Comparison of ENCODE assay signal across 31 cellular contexts in the genomic region with DNA sequence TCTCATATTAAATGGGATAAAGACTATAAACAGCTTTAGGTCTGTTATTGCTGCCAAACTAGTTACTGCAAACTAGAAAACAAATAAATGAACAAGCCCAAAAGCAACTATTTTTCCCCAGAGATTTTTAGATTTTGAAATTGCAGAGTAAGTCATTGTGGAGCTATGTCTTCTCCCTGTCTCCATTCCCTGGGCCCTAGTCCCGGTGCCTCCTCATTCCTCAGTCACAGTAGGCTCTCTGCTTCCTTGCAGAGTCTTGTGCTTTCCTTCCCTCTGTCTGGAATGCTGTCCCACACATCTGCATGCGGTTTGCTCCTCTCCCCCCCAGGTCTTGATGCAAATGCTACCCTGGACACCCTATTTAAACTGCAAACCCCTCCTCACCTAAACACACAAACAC. TPM values are rescaled to one million over a fixed set of nuclear protein-coding genes. Genes with fewer than 3 reads are reported as not detected.
"Had no signal": no experiment of that assay in that cellular context is flagged by ENCODE, and none has a peak within 500 bp of the region (broad histone marks: within the 10 kb centered on the region; RNA-seq: fewer than 3 reads in every experiment).

No MANE protein-coding gene starts in this region.

- H3K4me1 Mint-ChIP-seq: activated CD4-positive, alpha-beta memory T cell treated with anti-CD3 and anti-CD28 coated beads, Interleukin-2, amount 10 ng/mL, durations not matched to agents 7 days and 5 days; activated CD4-positive, alpha-beta T cell treated with anti-CD3 and anti-CD28 coated beads, Interleukin-2, amount 10 ng/mL, durations not matched to agents 7 days and 5 days; activated naive CD4-positive, alpha-beta T cell treated with anti-CD3 and anti-CD28 coated beads, Interleukin-2, amount 10 ng/mL, durations not matched to agents 7 days and 5 days; activated naive CD8-positive, alpha-beta T cell treated with anti-CD3 and anti-CD28 coated beads, Interleukin-2, amount 10 ng/mL, durations not matched to agents 7 days and 5 days; T-helper 17 cell had no signal

- H3K27ac ChIP-seq: brain microvascular endothelial cell, esophagus squamous epithelium had no signal

- H3K4me1 ChIP-seq: esophagus squamous epithelium had no signal

- DNase-seq: activated CD4-positive, alpha-beta memory T cell treated with anti-CD3 and anti-CD28 coated beads, Interleukin-2, amount 10 ng/mL, durations not matched to agents 7 days and 5 days; activated CD4-positive, alpha-beta T cell treated with anti-CD3 and anti-CD28 coated beads for 1 hour; activated CD4-positive, alpha-beta T cell treated with anti-CD3 and anti-CD28 coated beads for 4 hours; activated CD4-positive, alpha-beta T cell treated with anti-CD3 and anti-CD28 coated beads, Interleukin-2, amount 10 ng/mL, durations not matched to agents 7 days and 5 days; activated CD4-positive, alpha-beta T cell treated with anti-CD3 and anti-CD28 coated beads, Interleukin-2, amount 50 U/mL, for 4 hours; activated CD8-positive, alpha-beta memory T cell treated with anti-CD3 and anti-CD28 coated beads, Interleukin-2, amount 50 U/mL, for 48 hours; activated gamma-delta T cell; activated naive CD4-positive, alpha-beta T cell; activated naive CD4-positive, alpha-beta T cell treated with anti-CD3 and anti-CD28 coated beads, Interleukin-2, amount 10 ng/mL, durations not matched to agents 7 days and 5 days; activated naive CD8-positive, alpha-beta T cell treated with anti-CD3 and anti-CD28 coated beads, Interleukin-2, amount 10 ng/mL, durations not matched to agents 7 days and 5 days; activated T-cell treated with anti-CD3 and anti-CD28 coated beads for 4 hours; activated T-cell treated with anti-CD3 and anti-CD28 coated beads, Interleukin-2, amount 50 U/mL, for 24 hours; activated T-cell treated with anti-CD3 and anti-CD28 coated beads, Interleukin-2, amount 50 U/mL, for 72 hours; brain microvascular endothelial cell; caudate nucleus; cortex of kidney; dermis blood vessel endothelial cell; effector CD4-positive, alpha-beta T cell; effector memory CD8-positive, alpha-beta T cell; esophagus squamous epithelium; foreskin fibroblast; head of caudate nucleus; T-helper 1 cell; T-helper 17 cell; T1000 had no signal

- H3K4me3 Mint-ChIP-seq: activated CD4-positive, alpha-beta memory T cell treated with anti-CD3 and anti-CD28 coated beads, Interleukin-2, amount 10 ng/mL, durations not matched to agents 7 days and 5 days; activated CD4-positive, alpha-beta T cell treated with anti-CD3 and anti-CD28 coated beads, Interleukin-2, amount 10 ng/mL, durations not matched to agents 7 days and 5 days; activated naive CD4-positive, alpha-beta T cell treated with anti-CD3 and anti-CD28 coated beads, Interleukin-2, amount 10 ng/mL, durations not matched to agents 7 days and 5 days; activated naive CD8-positive, alpha-beta T cell treated with anti-CD3 and anti-CD28 coated beads, Interleukin-2, amount 10 ng/mL, durations not matched to agents 7 days and 5 days; activated T-cell treated with anti-CD3 and anti-CD28 coated beads, Interleukin-2, amount 50 U/mL, for 24 hours; activated T-cell treated with anti-CD3 and anti-CD28 coated beads, Interleukin-2, amount 50 U/mL, for 72 hours; effector memory CD8-positive, alpha-beta T cell; T-helper 17 cell; T-helper 2 cell treated with Interferon-gamma antibody and Interleukin-4, amounts not matched to agents 5 μg/mL and 100 μg/mL, for 36 hours had no signal

- ATAC-seq: activated naive CD4-positive, alpha-beta T cell treated with anti-CD3 and anti-CD28 coated beads, Interleukin-2, amount 50 U/mL, for 72 hours; activated T-cell treated with anti-CD3 and anti-CD28 coated beads, Interleukin-2, amount 50 U/mL, for 72 hours; effector memory CD8-positive, alpha-beta T cell; T-helper 17 cell had no signal

- H3K27ac Mint-ChIP-seq: activated CD4-positive, alpha-beta memory T cell treated with anti-CD3 and anti-CD28 coated beads, Interleukin-2, amount 10 ng/mL, durations not matched to agents 7 days and 5 days; activated CD4-positive, alpha-beta T cell treated with anti-CD3 and anti-CD28 coated beads, Interleukin-2, amount 10 ng/mL, durations not matched to agents 7 days and 5 days; activated naive CD4-positive, alpha-beta T cell treated with anti-CD3 and anti-CD28 coated beads, Interleukin-2, amount 10 ng/mL, durations not matched to agents 7 days and 5 days; activated naive CD4-positive, alpha-beta T cell treated with anti-CD3 and anti-CD28 coated beads, Interleukin-2, amount 50 U/mL, for 72 hours; activated naive CD8-positive, alpha-beta T cell treated with anti-CD3 and anti-CD28 coated beads, Interleukin-2, amount 10 ng/mL, durations not matched to agents 7 days and 5 days; activated T-cell treated with anti-CD3 and anti-CD28 coated beads, Interleukin-2, amount 50 U/mL, for 24 hours; activated T-cell treated with anti-CD3 and anti-CD28 coated beads, Interleukin-2, amount 50 U/mL, for 72 hours; effector memory CD8-positive, alpha-beta T cell; T-helper 17 cell; T-helper 2 cell treated with Interferon-gamma antibody and Interleukin-4, amounts not matched to agents 5 μg/mL and 100 μg/mL, for 36 hours had no signal

- H3K27me3 Mint-ChIP-seq: activated CD4-positive, alpha-beta memory T cell treated with anti-CD3 and anti-CD28 coated beads, Interleukin-2, amount 10 ng/mL, durations not matched to agents 7 days and 5 days; activated CD4-positive, alpha-beta T cell treated with anti-CD3 and anti-CD28 coated beads, Interleukin-2, amount 10 ng/mL, durations not matched to agents 7 days and 5 days; activated naive CD4-positive, alpha-beta T cell treated with anti-CD3 and anti-CD28 coated beads, Interleukin-2, amount 10 ng/mL, durations not matched to agents 7 days and 5 days; activated naive CD8-positive, alpha-beta T cell treated with anti-CD3 and anti-CD28 coated beads, Interleukin-2, amount 10 ng/mL, durations not matched to agents 7 days and 5 days; activated T-cell treated with anti-CD3 and anti-CD28 coated beads, Interleukin-2, amount 50 U/mL, for 24 hours; effector memory CD8-positive, alpha-beta T cell; T-helper 17 cell had no signal

- H3K36me3 Mint-ChIP-seq: activated naive CD4-positive, alpha-beta T cell treated with anti-CD3 and anti-CD28 coated beads, Interleukin-2, amount 10 ng/mL, durations not matched to agents 7 days and 5 days; activated naive CD4-positive, alpha-beta T cell treated with anti-CD3 and anti-CD28 coated beads, Interleukin-2, amount 50 U/mL, for 72 hours; activated naive CD8-positive, alpha-beta T cell treated with anti-CD3 and anti-CD28 coated beads, Interleukin-2, amount 10 ng/mL, durations not matched to agents 7 days and 5 days had no signal

- FAIRE-seq: astrocyte, colon, frontal cortex had no signal

- H3K4me3 ChIP-seq: esophagus squamous epithelium had no signal

- H3K9me3 Mint-ChIP-seq: activated CD4-positive, alpha-beta memory T cell treated with anti-CD3 and anti-CD28 coated beads, Interleukin-2, amount 10 ng/mL, durations not matched to agents 7 days and 5 days; activated CD4-positive, alpha-beta T cell treated with anti-CD3 and anti-CD28 coated beads, Interleukin-2, amount 10 ng/mL, durations not matched to agents 7 days and 5 days; activated naive CD4-positive, alpha-beta T cell treated with anti-CD3 and anti-CD28 coated beads, Interleukin-2, amount 10 ng/mL, durations not matched to agents 7 days and 5 days; activated naive CD4-positive, alpha-beta T cell treated with anti-CD3 and anti-CD28 coated beads, Interleukin-2, amount 50 U/mL, for 72 hours; activated naive CD8-positive, alpha-beta T cell treated with anti-CD3 and anti-CD28 coated beads, Interleukin-2, amount 10 ng/mL, durations not matched to agents 7 days and 5 days; T-helper 2 cell treated with Interferon-gamma antibody and Interleukin-4, amounts not matched to agents 5 μg/mL and 100 μg/mL, for 36 hours had no signal

- H3K36me3 ChIP-seq: brain microvascular endothelial cell, esophagus squamous epithelium had no signal

- H3K9me3 ChIP-seq: esophagus squamous epithelium had no signal

- H3K27me3 ChIP-seq: brain microvascular endothelial cell, esophagus squamous epithelium had no signal

RNA-seq across cellular contexts. Expression of a gene that starts 4.0 kb away (rescaled TPM):
- total RNA-seq: activated CD4-positive, alpha-beta memory T cell treated with anti-CD3 and anti-CD28 coated beads, Interleukin-2, amount 10 ng/mL, durations not matched to agents 7 days and 5 days; activated CD4-positive, alpha-beta T cell treated with anti-CD3 and anti-CD28 coated beads, Interleukin-2, amount 10 ng/mL, durations not matched to agents 7 days and 5 days; activated naive CD4-positive, alpha-beta T cell treated with anti-CD3 and anti-CD28 coated beads, Interleukin-2, amount 50 U/mL, for 72 hours; activated naive CD8-positive, alpha-beta T cell treated with anti-CD3 and anti-CD28 coated beads, Interleukin-2, amount 10 ng/mL, durations not matched to agents 7 days and 5 days; activated T-cell treated with anti-CD3 and anti-CD28 coated beads, Interleukin-2, amount 50 U/mL, for 72 hours; astrocyte; chondrocyte; frontal cortex; T-helper 17 cell had no signal
